In the genomic region with DNA sequence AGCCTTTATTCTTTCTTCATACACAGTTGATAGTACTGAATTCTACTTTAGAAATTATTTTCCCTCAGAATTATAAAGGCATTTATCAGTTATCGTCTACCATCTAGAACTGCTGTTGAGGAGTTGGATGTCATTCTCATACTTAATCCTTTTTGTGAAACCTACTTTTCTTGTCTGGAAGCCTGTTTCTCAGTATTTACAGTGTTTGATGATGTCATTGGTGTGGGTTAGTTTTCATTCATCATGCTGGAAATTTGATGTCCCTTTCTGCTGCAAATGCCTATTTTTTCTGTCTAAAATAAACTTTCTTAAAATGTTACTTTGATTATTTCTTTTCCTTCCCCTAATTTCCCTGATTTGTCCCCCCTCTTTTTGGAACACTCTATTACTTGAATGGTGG, we compare ENCODE assay signal across 24 cellular contexts. TPM values are rescaled to one million over a fixed set of nuclear protein-coding genes. Genes with fewer than 3 reads are reported as not detected.
A peak's percentile ranks its signal among the peaks of the same experiment; 100 is the strongest.
DNase-seq lines count a peak whose midpoint lies in the region; ATAC-seq and TF ChIP-seq lines count a peak whose summit lies in the region.
"Had no signal": no experiment of that assay in that cellular context is flagged by ENCODE, and none has a peak within 500 bp of the region (broad histone marks: within the 10 kb centered on the region; RNA-seq: fewer than 3 reads in every experiment).

No MANE protein-coding gene starts in this region.

- H3K4me3 ChIP-seq in gastrocnemius medialis = no peak overlapping the region
- H3K4me3 ChIP-seq: Peyer's patch, SJCRH30 had no signal

- no peak for TF ChIP-seq POLR2A in gastrocnemius medialis (IDR thresholded peaks at IDR 0.05)

- H3K27me3 ChIP-seq in gastrocnemius medialis = no peaks in the 10 kb centered on the region
- H3K27me3 ChIP-seq: Peyer's patch, SJCRH30 had no signal

- H3K27ac Mint-ChIP-seq in activated T-cell treated with anti-CD3 and anti-CD28 coated beads, Interleukin-2, amount 50 U/mL, for 72 hours = peak overlapping the region; percentile 35
- peak overlapping the region; percentile 4; the same call in 1 of the 2 replicates for H3K27ac Mint-ChIP-seq in HFFc6
- peak overlapping the region; percentile 19 for H3K27ac Mint-ChIP-seq in activated naive CD8-positive, alpha-beta T cell treated with anti-CD3 and anti-CD28 coated beads for 36 hours

- no peaks in the 10 kb centered on the region for H3K27me3 Mint-ChIP-seq in activated T-cell treated with anti-CD3 and anti-CD28 coated beads, Interleukin-2, amount 50 U/mL, for 72 hours (ENCODE audit: low read depth)
- H3K27me3 Mint-ChIP-seq in HFFc6 (ENCODE audit: insufficient read depth) = peaks cover 1% of the 10 kb centered on the region; the same call in 1 of the 2 replicates
- H3K27me3 Mint-ChIP-seq in activated naive CD8-positive, alpha-beta T cell treated with anti-CD3 and anti-CD28 coated beads for 36 hours = no peaks in the 10 kb centered on the region
- H3K27me3 Mint-ChIP-seq: CD4-positive, CD25-positive, alpha-beta regulatory T cell had no signal

- H3K4me1 Mint-ChIP-seq in activated T-cell treated with anti-CD3 and anti-CD28 coated beads, Interleukin-2, amount 50 U/mL, for 72 hours (ENCODE audit: low read depth) = peaks cover 12% of the 10 kb centered on the region
- peaks cover 60% of the 10 kb centered on the region for H3K4me1 Mint-ChIP-seq in HFFc6 (ENCODE audit: low read depth)
- peaks cover 30% of the 10 kb centered on the region for H3K4me1 Mint-ChIP-seq in activated naive CD8-positive, alpha-beta T cell treated with anti-CD3 and anti-CD28 coated beads for 36 hours

- no peak for DNase-seq in activated T-cell treated with anti-CD3 and anti-CD28 coated beads, Interleukin-2, amount 50 U/mL, for 72 hours
- DNase-seq in activated T-cell treated with anti-CD3 and anti-CD28 coated beads for 4 hours (no peak), HFFc6 (no peak), iris pigment epithelial cell (ENCODE audit: low read depth) (peak; percentile 27), HPDE6-E6E7 (ENCODE audit: extremely low spot score) (no peak), gastrocnemius medialis (no peak)
- DNase-seq in activated naive CD8-positive, alpha-beta T cell treated with anti-CD3 and anti-CD28 coated beads for 36 hours = no peak
- DNase-seq: CD4-positive, CD25-positive, alpha-beta regulatory T cell; DMS153; KG1; MM.1S; NCI-H1092; NCI-H1417 treated with DMSO at 0.1 percent for 48 hours; NCI-H1694 treated with DMSO at 0.1 percent for 48 hours; NCI-H2081 treated with DMSO at 0.1 percent for 48 hours; NCI-H2171; NCI-H226; NCI-H510A; NCI-H69; Peyer's patch; SJCRH30 had no signal

- no peaks in the 10 kb centered on the region for H3K36me3 Mint-ChIP-seq in activated T-cell treated with anti-CD3 and anti-CD28 coated beads, Interleukin-2, amount 50 U/mL, for 72 hours (ENCODE audit: insufficient read depth in 2 of 2)
- H3K36me3 Mint-ChIP-seq in HFFc6 (ENCODE audit: low read depth) = peaks cover 4% of the 10 kb centered on the region; the same call in 1 of the 2 replicates
- peaks cover 2% of the 10 kb centered on the region for H3K36me3 Mint-ChIP-seq in activated naive CD8-positive, alpha-beta T cell treated with anti-CD3 and anti-CD28 coated beads for 36 hours
- H3K36me3 Mint-ChIP-seq: CD4-positive, CD25-positive, alpha-beta regulatory T cell had no signal

- no peaks in the 10 kb centered on the region for H3K9me3 Mint-ChIP-seq in activated T-cell treated with anti-CD3 and anti-CD28 coated beads, Interleukin-2, amount 50 U/mL, for 72 hours
- H3K9me3 Mint-ChIP-seq in HFFc6 = no peaks in the 10 kb centered on the region
- H3K9me3 Mint-ChIP-seq in activated naive CD8-positive, alpha-beta T cell treated with anti-CD3 and anti-CD28 coated beads for 36 hours = no peaks in the 10 kb centered on the region
- H3K9me3 Mint-ChIP-seq: CD4-positive, CD25-positive, alpha-beta regulatory T cell had no signal

- in situ Hi-C loops in gastrocnemius medialis (cut with MboI; ENCODE audit: low sequenced_read_pairs in 4 of 4) = no loop called here

- ATAC-seq in activated T-cell treated with anti-CD3 and anti-CD28 coated beads, Interleukin-2, amount 50 U/mL, for 72 hours (replicated peaks in 1 of 2) = no peak
- ATAC-seq in GM18517 (IDR thresholded peaks at IDR 0.05; ENCODE audit: unreplicated experiment) (no peak), gastrocnemius medialis (no peak)
- ATAC-seq: HCT116, SK-N-SH treated with all-trans-retinoic acid at 6 μM for 48 hours had no signal

- TF ChIP-seq CTCF in HFFc6 (IDR thresholded peaks at IDR 0.05) = no peak
- no peak for TF ChIP-seq CTCF in gastrocnemius medialis (IDR thresholded peaks at IDR 0.05 in 4 of 5, conservative IDR thresholded peaks at IDR 0.05 in 1 of 5)

- no peaks in the 10 kb centered on the region for H3K36me3 ChIP-seq in gastrocnemius medialis
- H3K36me3 ChIP-seq: Peyer's patch, SJCRH30 had no signal

- H3K27ac ChIP-seq in gastrocnemius medialis = no peak overlapping the region
- H3K27ac ChIP-seq: Peyer's patch, SJCRH30 had no signal

- peaks cover 0 to 2% of the 10 kb centered on the region in 2 donors for H3K4me1 ChIP-seq in gastrocnemius medialis
- H3K4me1 ChIP-seq: SJCRH30 had no signal

- H3K9me3 ChIP-seq in gastrocnemius medialis = no peaks in the 10 kb centered on the region
- H3K9me3 ChIP-seq: Peyer's patch, SJCRH30 had no signal

- no peak overlapping the region for H3K4me3 Mint-ChIP-seq in activated T-cell treated with anti-CD3 and anti-CD28 coated beads, Interleukin-2, amount 50 U/mL, for 72 hours
- no peak overlapping the region for H3K4me3 Mint-ChIP-seq in HFFc6
- H3K4me3 Mint-ChIP-seq in activated naive CD8-positive, alpha-beta T cell treated with anti-CD3 and anti-CD28 coated beads for 36 hours = no peak overlapping the region
- H3K4me3 Mint-ChIP-seq: CD4-positive, CD25-positive, alpha-beta regulatory T cell had no signal

- intact Hi-C loops in gastrocnemius medialis (cut with DNase I; ENCODE audit: low total_unique reads) = no loop called here

RNA-seq across cellular contexts. Expression of gene ZNF281, which starts 22.8 kb away (rescaled TPM):
- total RNA-seq in activated T-cell treated with anti-CD3 and anti-CD28 coated beads, Interleukin-2, amount 50 U/mL, for 72 hours = 10 to 100 TPM; 14.4 to 15.6 TPM
- total RNA-seq in HFFc6 (2021; fragmentation: NEBNext Ultra II Directional; extraction: Animal tissue kit (Norgen Biotek cat#: 25700)) = 10 to 100 TPM; 37.2 to 50.7 (median 43.9) TPM
- 10 to 100 TPM; 20.4 to 20.8 TPM for total RNA-seq in activated naive CD8-positive, alpha-beta T cell treated with anti-CD3 and anti-CD28 coated beads for 36 hours
- total RNA-seq in gastrocnemius medialis = 10 to 100 TPM in 2 of 4 donors, 1 to 10 TPM in 2; 4.9 to 12.4 (median 9.8) TPM
